ENCODE assay signal across 1 cellular context in the genomic region with DNA sequence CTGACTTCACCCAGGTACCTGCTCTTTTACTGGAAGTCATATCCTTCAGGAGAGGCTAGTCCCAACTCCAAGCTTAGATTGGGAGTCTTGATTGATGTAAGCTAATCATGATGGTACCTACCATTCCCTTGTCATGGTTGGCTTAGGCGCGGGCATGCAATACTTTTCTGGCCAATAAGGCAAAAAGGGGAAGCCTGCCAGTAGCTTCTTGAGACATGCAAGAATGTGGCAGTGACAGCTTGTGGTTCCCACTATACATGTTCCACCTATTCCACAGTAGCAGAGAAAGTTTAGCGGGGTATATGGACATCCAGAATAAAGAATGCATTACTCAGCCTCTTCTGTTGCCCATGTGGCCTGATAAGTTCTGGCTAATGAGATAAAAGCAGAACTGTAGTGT.
TF ChIP-seq lines count a peak whose summit lies in the region.

No MANE protein-coding gene starts in this region.

TF ChIP-seq in K562, 482 proteins besides CTCF, POLR2A, EP300 and RAD21 (continued from another document):
- TF ChIP-seq RBM22 (IDR thresholded peaks at IDR 0.05; ENCODE audit: low read depth, low read length, poor library complexity, severe bottlenecking) (no peak), SPI1 (IDR thresholded peaks at IDR 0.05; ENCODE audit: borderline replicate concordance, low read depth, low read length) (0 out of 2 replicates have a peak, but pooled peaks have one; percentile 0)
